Comparison of ENCODE assay signal across 8 cellular contexts in the genomic region with DNA sequence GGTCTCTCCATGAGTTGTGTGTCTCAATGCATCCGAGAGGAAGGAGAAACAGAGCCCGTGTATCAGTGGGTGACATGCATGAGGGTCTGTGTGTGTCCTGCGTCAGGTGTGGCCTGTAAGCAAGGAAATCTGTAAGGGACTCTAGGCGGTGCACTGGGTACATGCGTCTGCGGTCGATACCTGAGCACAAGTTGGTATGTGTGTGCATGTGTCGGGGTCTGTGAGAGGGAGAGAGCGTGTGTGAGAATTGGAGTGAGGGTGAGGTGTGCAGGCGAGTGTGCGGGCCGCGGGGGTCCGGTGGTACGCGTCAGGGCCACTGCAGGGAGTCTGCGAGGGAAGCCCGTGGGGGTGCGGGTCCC. TPM values are rescaled to one million over a fixed set of nuclear protein-coding genes. Genes with fewer than 3 reads are reported as not detected.
A peak's percentile ranks its signal among the peaks of the same experiment; 100 is the strongest.
DNase-seq lines count a peak whose midpoint lies in the region; ATAC-seq and TF ChIP-seq lines count a peak whose summit lies in the region.

No MANE protein-coding gene starts in this region.

- peak overlapping the region; percentile 23 for H3K27ac Mint-ChIP-seq in CD8-positive, alpha-beta T cell
- peak overlapping the region in 8 of 9 donors; percentile 65 to 93 (median 84) for H3K27ac Mint-ChIP-seq in naive thymus-derived CD4-positive, alpha-beta T cell

- peaks cover 7% of the 10 kb centered on the region for H3K36me3 Mint-ChIP-seq in CD8-positive, alpha-beta T cell
- peaks cover 0 to 3% (median 0%) of the 10 kb centered on the region in 5 donors for H3K36me3 Mint-ChIP-seq in naive thymus-derived CD4-positive, alpha-beta T cell

- no peak for TF ChIP-seq CTCF in CD8-positive, alpha-beta T cell (IDR thresholded peaks at IDR 0.05)
- no peak for TF ChIP-seq CTCF in choroid plexus epithelial cell (conservative IDR thresholded peaks at IDR 0.05; ENCODE audit: low read depth, low read length)

- H3K27ac ChIP-seq in CD8-positive, alpha-beta T cell (ENCODE audit: low read depth, low read length): no peak overlapping the region
- H3K27ac ChIP-seq in naive thymus-derived CD4-positive, alpha-beta T cell (ENCODE audit: low read depth, low read length): peak overlapping the region; percentile 70

- ATAC-seq in CD8-positive, alpha-beta T cell: peak; percentile 2
- ATAC-seq in naive thymus-derived CD4-positive, alpha-beta T cell: no peak

- no peaks in the 10 kb centered on the region for H3K9me3 Mint-ChIP-seq in CD8-positive, alpha-beta T cell
- H3K9me3 Mint-ChIP-seq in naive thymus-derived CD4-positive, alpha-beta T cell: peaks cover 0 to 2% (median 0%) of the 10 kb centered on the region in 11 donors

- no peaks in the 10 kb centered on the region for H3K27me3 Mint-ChIP-seq in CD8-positive, alpha-beta T cell (ENCODE audit: low read depth)
- H3K27me3 Mint-ChIP-seq in naive thymus-derived CD4-positive, alpha-beta T cell: no peaks in the 10 kb centered on the region

- H3K4me1 Mint-ChIP-seq in CD8-positive, alpha-beta T cell (ENCODE audit: low read depth): peaks cover 34% of the 10 kb centered on the region
- peaks cover 25 to 38% (median 31%) of the 10 kb centered on the region in 7 donors for H3K4me1 Mint-ChIP-seq in naive thymus-derived CD4-positive, alpha-beta T cell

- no peaks in the 10 kb centered on the region for H3K27me3 ChIP-seq in CD8-positive, alpha-beta T cell (ENCODE audit: insufficient read depth, low read length)
- H3K27me3 ChIP-seq in naive thymus-derived CD4-positive, alpha-beta T cell (ENCODE audit: control insufficient read depth in 2 of 2, insufficient read depth in 2 of 2, low read length in 2 of 2): no peaks in the 10 kb centered on the region

- no peak for DNase-seq in CD8-positive, alpha-beta T cell
- DNase-seq in NCI-H146 treated with DMSO at 0.1 percent for 48 hours (lab: John Stamatoyannopoulos, UW; ENCODE audit: unreplicated experiment) (peak; percentile 19), choroid plexus epithelial cell (ENCODE audit: low read depth) (no peak), iPS-NIHi11 (ENCODE audit: low spot score) (no peak), H4 (ENCODE audit: low spot score) (no peak), head of caudate nucleus (no peak), NCI-H1694 treated with DMSO at 0.1 percent for 48 hours (lab: John Stamatoyannopoulos, UW) (no peak)
- DNase-seq in naive thymus-derived CD4-positive, alpha-beta T cell: no peak

- CTCF ChIA-PET in CD8-positive, alpha-beta T cell (lab: Charles Lee): interaction anchor here (0.9 to 35.6 kb wide), 8 partner anchors 10 to 171 kb away, joined by 3 to 1398 read pairs (median 4); partner anchors contain the start of gene EHD1
- CTCF ChIA-PET in naive thymus-derived CD4-positive, alpha-beta T cell (lab: Charles Lee): interaction anchor here (0.7 to 29.8 kb wide), 10 partner anchors 10 to 166 kb away, joined by 3 to 945 read pairs (median 4); partner anchors contain the start of genes EHD1, MAP4K2 and MEN1

- intact Hi-C loops in CD8-positive, alpha-beta T cell (cut with DNase I, micrococcal nuclease): loop anchor here (1.0 to 10.0 kb wide), 7 partner anchors 41 to 471 kb away; partner anchors contain the start of genes MAP4K2 (in 2 of the 2), ARL2 (in 1 of the 2), CDC42EP2 (in 1 of the 2) and SF1 (in 1 of the 2)
- intact Hi-C loops in naive thymus-derived CD4-positive, alpha-beta T cell (cut with micrococcal nuclease): loop anchor here in 1 of 2 donors (1.0 to 10.0 kb wide), 7 partner anchors 33 to 241 kb away; partner anchors contain the start of genes CDCA5, MEN1, SNX15 and ZFPL1
- intact Hi-C loops in head of caudate nucleus (cut with DNase I): no loop called here

- peaks cover 36% of the 10 kb centered on the region for H3K4me1 ChIP-seq in CD8-positive, alpha-beta T cell (ENCODE audit: insufficient read depth, low read length)
- H3K4me1 ChIP-seq in naive thymus-derived CD4-positive, alpha-beta T cell (ENCODE audit: control insufficient read depth in 2 of 2, insufficient read depth in 2 of 2, low read length in 2 of 2): peaks cover 19 to 33% of the 10 kb centered on the region in 2 donors

- peak overlapping the region; percentile 58 for H3K4me3 ChIP-seq in CD8-positive, alpha-beta T cell (ENCODE audit: low read depth, low read length)
- H3K4me3 ChIP-seq in choroid plexus epithelial cell (ENCODE audit: low read depth, low read length): peak overlapping the region; percentile 44
- H3K4me3 ChIP-seq in naive thymus-derived CD4-positive, alpha-beta T cell (ENCODE audit: low read length): peak overlapping the region; percentile 50

- H3K36me3 ChIP-seq in CD8-positive, alpha-beta T cell (ENCODE audit: insufficient read depth, low read length): no peaks in the 10 kb centered on the region
- H3K36me3 ChIP-seq in naive thymus-derived CD4-positive, alpha-beta T cell (ENCODE audit: control insufficient read depth in 2 of 3, insufficient read depth in 3 of 3, low read length in 3 of 3): peaks cover 0 to 17% (median 0%) of the 10 kb centered on the region in 3 experiments

- H3K4me3 Mint-ChIP-seq in CD8-positive, alpha-beta T cell: peak overlapping the region; percentile 88
- peak overlapping the region; percentile 79 to 95 (median 86) for H3K4me3 Mint-ChIP-seq in naive thymus-derived CD4-positive, alpha-beta T cell

- H3K9me3 ChIP-seq in CD8-positive, alpha-beta T cell (ENCODE audit: low read length): no peaks in the 10 kb centered on the region
- no peaks in the 10 kb centered on the region for H3K9me3 ChIP-seq in naive thymus-derived CD4-positive, alpha-beta T cell (ENCODE audit: control insufficient read depth in 2 of 3, low read length in 3 of 3)

- POLR2A ChIA-PET in CD8-positive, alpha-beta T cell (lab: Charles Lee): interaction anchor here (0.6 to 23.9 kb wide), 4 partner anchors 25 to 65 kb away, joined by 3 to 810 read pairs (median 12); partner anchors contain the start of genes EHD1 and MEN1
- POLR2A ChIA-PET in naive thymus-derived CD4-positive, alpha-beta T cell (lab: Charles Lee): interaction anchor here (1.0 to 29.3 kb wide), 8 partner anchors 9 to 99 kb away, joined by 3 to 1324 read pairs (median 6); partner anchors contain the start of genes EHD1, MEN1, RASGRP2 and SF1

RNA-seq across cellular contexts. Expression of gene CDC42BPG, which starts 0.5 kb away (rescaled TPM):
- total RNA-seq in CD8-positive, alpha-beta T cell: 1 to 10 TPM; 6.5 to 7.9 TPM
- 1 to 10 TPM in 4 of 5 experiments, under 1 TPM in 1; 0.22 to 9.2 (median 8.1) TPM for total RNA-seq in naive thymus-derived CD4-positive, alpha-beta T cell
- polyA plus RNA-seq in naive thymus-derived CD4-positive, alpha-beta T cell: under 1 TPM; 0.27 to 0.47 TPM
- total RNA-seq in H4 (2014; rRNA removed; shearing (Covaris generic)): 0.02 TPM in 1 of 2 replicates, not detected in the other

RNA-seq across cellular contexts. Expression of gene MEN1, which starts 33.6 kb away (rescaled TPM):
- total RNA-seq in CD8-positive, alpha-beta T cell: 10 to 100 TPM; 17.6 to 19.1 TPM
- 10 to 100 TPM; 25.7 to 46.4 (median 38.0) TPM for total RNA-seq in naive thymus-derived CD4-positive, alpha-beta T cell
- 10 to 100 TPM; 33.8 to 54.9 TPM for polyA plus RNA-seq in naive thymus-derived CD4-positive, alpha-beta T cell
- 8.9 and 10.6 TPM in 2 replicates for total RNA-seq in H4 (2014; rRNA removed; shearing (Covaris generic))

RNA-seq across cellular contexts. Expression of gene EHD1, which starts 34.5 kb away (rescaled TPM):
- total RNA-seq in CD8-positive, alpha-beta T cell: 100 to 1,000 TPM; 187 to 212 TPM
- total RNA-seq in naive thymus-derived CD4-positive, alpha-beta T cell: 100 to 1,000 TPM; 124 to 263 (median 208) TPM
- 100 to 1,000 TPM; 102 to 141 TPM for polyA plus RNA-seq in naive thymus-derived CD4-positive, alpha-beta T cell
- 13.5 and 14.2 TPM in 2 replicates for total RNA-seq in H4 (2014; rRNA removed; shearing (Covaris generic))

RNA-seq across cellular contexts. Expression of gene MAP4K2, which starts 40.9 kb away (rescaled TPM):
- 10 to 100 TPM; 56.2 to 60.1 TPM for total RNA-seq in CD8-positive, alpha-beta T cell
- 100 to 1,000 TPM in 2 of 5 experiments, 10 to 100 TPM in 3; 75.2 to 130 (median 84.3) TPM for total RNA-seq in naive thymus-derived CD4-positive, alpha-beta T cell
- 10 to 100 TPM; 40.7 to 63.0 TPM for polyA plus RNA-seq in naive thymus-derived CD4-positive, alpha-beta T cell
- 18.0 and 40.9 TPM in 2 replicates for total RNA-seq in H4 (2014; rRNA removed; shearing (Covaris generic))
